Comparison of ENCODE assay signal across 16 cellular contexts in the genomic region with DNA sequence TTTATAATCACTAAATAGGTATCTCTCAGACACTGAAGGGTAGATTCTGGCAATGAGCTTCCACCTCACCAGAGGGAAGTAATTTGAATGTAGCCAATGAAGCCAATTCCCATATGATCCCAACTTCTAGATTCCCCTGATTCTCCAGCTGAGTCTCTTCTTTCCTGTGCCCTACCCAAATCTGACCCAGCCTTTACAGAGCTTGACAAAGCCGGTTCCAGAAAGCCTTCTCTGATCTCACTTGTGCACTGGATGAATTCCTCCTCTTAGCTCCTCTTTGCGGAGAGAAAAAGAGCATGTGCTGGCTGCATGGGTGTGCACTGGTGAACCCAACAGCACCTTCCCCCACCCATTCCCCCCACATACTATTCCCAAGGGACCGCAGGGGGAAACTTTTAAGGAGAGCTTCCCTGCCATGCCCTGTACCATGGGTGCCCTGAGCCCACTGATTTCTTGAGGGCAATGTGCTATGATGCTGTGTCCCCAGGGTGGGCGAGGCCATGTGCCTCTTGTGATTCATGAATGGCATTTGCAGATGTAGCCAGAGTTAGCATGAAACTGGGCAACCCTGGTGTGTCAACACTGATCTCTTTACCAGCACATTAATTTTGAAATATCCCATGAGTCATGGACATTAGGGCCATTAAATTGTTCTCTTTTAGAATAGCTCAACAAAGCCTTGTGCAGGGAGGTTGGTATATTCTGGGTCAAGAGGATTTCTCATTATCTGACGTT. TPM values are rescaled to one million over a fixed set of nuclear protein-coding genes. Genes with fewer than 3 reads are reported as not detected.
A peak's percentile ranks its signal among the peaks of the same experiment; 100 is the strongest.
DNase-seq lines count a peak whose midpoint lies in the region; ATAC-seq, FAIRE-seq and TF ChIP-seq lines count a peak whose summit lies in the region.
"Had no signal": no experiment of that assay in that cellular context is flagged by ENCODE, and none has a peak within 500 bp of the region (broad histone marks: within the 10 kb centered on the region; RNA-seq: fewer than 3 reads in every experiment).

No MANE protein-coding gene starts in this region.

- TF ChIP-seq POLR2A in HepG2 (IDR thresholded peaks at IDR 0.05; ENCODE audit: insufficient read depth in 1 of 2, low read depth in 2 of 2, low read length in 2 of 2): no peak

- no peaks in the 10 kb centered on the region for H3K9me3 Mint-ChIP-seq in activated T-cell treated with anti-CD3 and anti-CD28 coated beads, Interleukin-2, amount 50 U/mL, for 4 hours

- H2AFZ ChIP-seq in HepG2 (ENCODE audit: low read length): no peak overlapping the region

- H3K27ac ChIP-seq in esophagus (ENCODE audit: low read depth in 2 of 2, low read length in 1 of 2) (peak overlapping the region; percentile 86 to 90), HepG2 (ENCODE audit: extremely low read length, insufficient read depth, low read length) (no peak overlapping the region)
- H3K27ac ChIP-seq: BLaER1 treated with 17β-estradiol and CSF1 and Interleukin-3, amounts not matched to agents 10 nM and 100 nM; colonic mucosa; tibial nerve had no signal

- H3K4me1 Mint-ChIP-seq in activated T-cell treated with anti-CD3 and anti-CD28 coated beads, Interleukin-2, amount 50 U/mL, for 4 hours (ENCODE audit: low read depth): no peaks in the 10 kb centered on the region

- H3K27me3 Mint-ChIP-seq in activated T-cell treated with anti-CD3 and anti-CD28 coated beads, Interleukin-2, amount 50 U/mL, for 4 hours (ENCODE audit: low read depth): peaks cover 17% of the 10 kb centered on the region

- H3K27me3 ChIP-seq in esophagus (ENCODE audit: control insufficient read depth in 1 of 2, insufficient read depth in 2 of 2, low read length in 2 of 2) (no peaks in the 10 kb centered on the region), HepG2 (ENCODE audit: control insufficient read depth in 1 of 2, insufficient read depth in 2 of 2, low read length in 2 of 2) (no peaks in the 10 kb centered on the region)
- H3K27me3 ChIP-seq: BLaER1 treated with 17β-estradiol and CSF1 and Interleukin-3, amounts not matched to agents 10 nM and 100 nM; colonic mucosa; tibial nerve had no signal

- CTCF ChIA-PET in HepG2 (lab: Yijun Ruan, JAX; ENCODE audit: low intra/inter-chr PET ratio, low total read pairs): no interaction called here

- TF ChIP-seq RAD21 in HepG2 (CRISPR knock-in tag; IDR thresholded peaks at IDR 0.05): no peak

- H3K36me3 ChIP-seq in esophagus (ENCODE audit: control insufficient read depth in 2 of 2, insufficient read depth in 2 of 2, low read length in 1 of 2) (no peaks in the 10 kb centered on the region), HepG2 (replicated peaks in 1 of 2; ENCODE audit: control insufficient read depth in 1 of 2, insufficient read depth in 2 of 2, low read length in 2 of 2) (no peaks in the 10 kb centered on the region)
- H3K36me3 ChIP-seq: BLaER1 treated with 17β-estradiol and CSF1 and Interleukin-3, amounts not matched to agents 10 nM and 100 nM; colonic mucosa; tibial nerve had no signal

- peak; percentile 80 for ATAC-seq in omental fat pad (ENCODE audit: low FRiP score)
- ATAC-seq in HG02884 (IDR thresholded peaks at IDR 0.05; ENCODE audit: unreplicated experiment): no peak
- ATAC-seq in HepG2: no peak
- no peak for ATAC-seq in activated T-cell treated with anti-CD3 and anti-CD28 coated beads, Interleukin-2, amount 50 U/mL, for 4 hours
- no peak for ATAC-seq in HG03439 (IDR thresholded peaks at IDR 0.05; ENCODE audit: unreplicated experiment)
- ATAC-seq: GM12878, T-helper 17 cell had no signal

- H3K4me3 ChIP-seq in esophagus (ENCODE audit: low read depth in 1 of 2, low read length in 2 of 2) (no peak overlapping the region), HepG2 (replicated peaks in 1 of 3; ENCODE audit: insufficient read depth in 1 of 3, low read depth in 2 of 3, low read length in 3 of 3) (no peak overlapping the region)
- H3K4me3 ChIP-seq: BLaER1 treated with 17β-estradiol and CSF1 and Interleukin-3, amounts not matched to agents 10 nM and 100 nM; colonic mucosa; GM12878; tibial nerve had no signal

- no peaks in the 10 kb centered on the region for H4K20me1 ChIP-seq in HepG2 (ENCODE audit: insufficient read depth, low read length)
- H4K20me1 ChIP-seq: BLaER1 treated with 17β-estradiol and CSF1 and Interleukin-3, amounts not matched to agents 10 nM and 100 nM had no signal

- H3K36me3 Mint-ChIP-seq in activated T-cell treated with anti-CD3 and anti-CD28 coated beads, Interleukin-2, amount 50 U/mL, for 4 hours (ENCODE audit: insufficient read depth): no peaks in the 10 kb centered on the region

- BruUV-seq in HepG2 (replicated peaks; lab: Mats Ljungman, UMichigan): no TSS peak

- TF ChIP-seq CTCF in omental fat pad (IDR thresholded peaks at IDR 0.05): no peak
- TF ChIP-seq CTCF in HepG2 (CRISPR knock-in tag; IDR thresholded peaks at IDR 0.05): no peak

- DNase-seq in AG08396 (ENCODE audit: low spot score): peak; percentile 17
- DNase-seq in LHCN-M2 (ENCODE audit: low read depth): peak; percentile 89
- DNase-seq in omental fat pad (ENCODE audit: low spot score): no peak
- no peak for DNase-seq in HepG2 (ENCODE audit: low spot score)
- no peak for DNase-seq in activated T-cell treated with anti-CD3 and anti-CD28 coated beads, Interleukin-2, amount 50 U/mL, for 4 hours
- DNase-seq: activated CD4-positive, alpha-beta T cell treated with anti-CD3 and anti-CD28 coated beads for 1 hour; IMR-90; T-helper 17 cell had no signal

- in situ Hi-C loops in HepG2 (cut with HindIII; ENCODE audit: extremely low pct_ligation_motif_present, low pct_unique_long_range_greater_than_20kb): no loop called here

- no peak for FAIRE-seq in HepG2 (lab: Jason Lieb, UNC)
- FAIRE-seq: GM12878 had no signal

- POLR2A ChIA-PET in HepG2 (lab: Yijun Ruan, JAX): interaction anchor here (4.3 kb wide), 1 partner anchor 13 kb away, joined by 35 read pairs; no protein-coding TSS in a partner anchor

- H3K4me1 ChIP-seq in esophagus (ENCODE audit: control insufficient read depth in 2 of 2, insufficient read depth in 2 of 2, low read length in 1 of 2): no peaks in the 10 kb centered on the region
- peaks cover 22% of the 10 kb centered on the region for H3K4me1 ChIP-seq in HepG2 (ENCODE audit: insufficient read depth, low read length)
- H3K4me1 ChIP-seq: colonic mucosa had no signal

- H3K4me2 ChIP-seq in HepG2 (ENCODE audit: low read depth, low read length): no peak overlapping the region
- H3K4me2 ChIP-seq: BLaER1 treated with 17β-estradiol and CSF1 and Interleukin-3, amounts not matched to agents 10 nM and 100 nM had no signal

- WGBS in esophagus, 2 donors: 78 to 79% methylated on average over 5 of the region's 5 CpGs
- 92% methylated on average over 5 of the region's 5 CpGs for WGBS in HepG2 (ENCODE audit: low lambda C conversion rate)

- no peak overlapping the region for H3K9ac ChIP-seq in HepG2 (ENCODE audit: insufficient read depth, low read depth, low read length)
- H3K9ac ChIP-seq: BLaER1 treated with 17β-estradiol and CSF1 and Interleukin-3, amounts not matched to agents 10 nM and 100 nM had no signal

- TF ChIP-seq EP300 in HepG2 (IDR thresholded peaks at IDR 0.05; ENCODE audit: low read depth in 2 of 2, low read length in 2 of 2) (no peak), HepG2 (CRISPR knock-in tag; IDR thresholded peaks at IDR 0.05; ENCODE audit: borderline replicate concordance) (no peak)

- H3K9me3 ChIP-seq in esophagus (ENCODE audit: control insufficient read depth in 2 of 2, insufficient read depth in 1 of 2, low read depth in 1 of 2, low read length in 1 of 2): no peaks in the 10 kb centered on the region
- no peaks in the 10 kb centered on the region; the same call in 1 of the 2 replicates for H3K9me3 ChIP-seq in HepG2 (ENCODE audit: low read length)
- H3K9me3 ChIP-seq: colonic mucosa had no signal

- intact Hi-C loops in HepG2 (cut with micrococcal nuclease; ENCODE audit: unreplicated experiment): no loop called here

- H3K79me2 ChIP-seq in HepG2 (ENCODE audit: insufficient read depth, low read length): no peaks in the 10 kb centered on the region

- no peak overlapping the region for H3K4me3 Mint-ChIP-seq in activated T-cell treated with anti-CD3 and anti-CD28 coated beads, Interleukin-2, amount 50 U/mL, for 4 hours
- H3K4me3 Mint-ChIP-seq: T-helper 17 cell had no signal

RNA-seq across cellular contexts. Expression of a gene that starts 50.4 kb away (rescaled TPM):
- total RNA-seq in LHCN-M2 (2014; rRNA removed) (10.1 and 17.3 TPM in 2 replicates), omental fat pad (10 to 100 TPM; 22.9 to 30.8 (median 26.8) TPM), HepG2 (2016; rRNA removed; fragmentation: Illumina TruSeq; extraction: Trizol) (30.8 and 32.2 TPM in 2 replicates)
- polyA plus RNA-seq in LHCN-M2 (2012): 5.7 TPM
- polyA plus RNA-seq in esophagus (10 to 100 TPM; 14.8 to 19.8 TPM), HepG2 (2011; rRNA removed) (48.6 and 53.3 TPM in 2 replicates)
- total RNA-seq in HepG2 (2016; cell fraction: cytosol; rRNA removed; fragmentation: Illumina TruSeq; extraction: Trizol; ENCODE audit: low read depth): 30.5 and 35.2 TPM in 2 replicates
- total RNA-seq in HepG2 (2016; cell fraction: insoluble cytoplasmic fraction; rRNA removed; fragmentation: Illumina TruSeq; extraction: Trizol): 31.2 and 31.8 TPM in 2 replicates
- 30.6 and 31.8 TPM in 2 replicates for total RNA-seq in HepG2 (2016; cell fraction: membrane; rRNA removed; fragmentation: Illumina TruSeq; extraction: Trizol)
- total RNA-seq in HepG2 (2016; cell fraction: nucleus; rRNA removed; fragmentation: Illumina TruSeq; extraction: Trizol): 49.0 and 52.5 TPM in 2 replicates
- polyA plus RNA-seq in HepG2 (2011; cell fraction: cytosol; rRNA removed): 22.6 and 33.2 TPM in 2 replicates
- polyA plus RNA-seq in HepG2 (2011; cell fraction: nucleus; rRNA removed): 69.6 and 81.2 TPM in 2 replicates
- polyA plus RNA-seq in HepG2 (2012): 47.9 and 50.2 TPM in 2 replicates
- polyA plus RNA-seq in HepG2 (2016; cell fraction: cytosol; fragmentation: Illumina TruSeq; extraction: Trizol; ENCODE audit: low read depth): 2.8 and 3.5 TPM in 2 replicates
- polyA plus RNA-seq in HepG2 (2016; cell fraction: insoluble cytoplasmic fraction; fragmentation: Illumina TruSeq; extraction: Trizol; ENCODE audit: low read depth): 26.3 and 29.3 TPM in 2 replicates
- polyA plus RNA-seq in HepG2 (2016; cell fraction: membrane; fragmentation: Illumina TruSeq; extraction: Trizol; ENCODE audit: low read depth): 8.7 and 10.2 TPM in 2 replicates
- polyA plus RNA-seq in HepG2 (2016; cell fraction: nucleus; fragmentation: Illumina TruSeq; extraction: Trizol; ENCODE audit: insufficient read depth, low read depth): 65.7 and 69.7 TPM in 2 replicates
- 15.3 and 18.9 TPM in 2 replicates for polyA minus RNA-seq in HepG2 (2011; rRNA and poly(A)+ RNA removed; ENCODE audit: low replicate concordance)
- polyA minus RNA-seq in HepG2 (2011; cell fraction: cytosol; rRNA and poly(A)+ RNA removed): 28.0 and 35.3 TPM in 2 replicates
- polyA minus RNA-seq in HepG2 (2011; cell fraction: nucleus; rRNA and poly(A)+ RNA removed): 157 and 207 TPM in 2 replicates
- 10 to 100 TPM; 11.0 to 14.0 (median 12.5) TPM for total RNA-seq in activated T-cell treated with anti-CD3 and anti-CD28 coated beads, Interleukin-2, amount 50 U/mL, for 4 hours

RNA-seq across cellular contexts. Expression of a gene that starts 53.0 kb away (rescaled TPM):
- total RNA-seq in LHCN-M2 (2014; rRNA removed) (not detected in 2 replicates), omental fat pad (under 1 TPM in 1 of 4 donors, not detected in 3; 0.37 TPM), HepG2 (2016; rRNA removed; fragmentation: Illumina TruSeq; extraction: Trizol) (3.6 and 5.0 TPM in 2 replicates)
- polyA plus RNA-seq in LHCN-M2 (2012): not detected
- polyA plus RNA-seq in esophagus (under 1 TPM; 0.04 to 0.20 TPM), HepG2 (2011; rRNA removed) (8.0 and 11.9 TPM in 2 replicates)
- 7.2 and 7.4 TPM in 2 replicates for total RNA-seq in HepG2 (2016; cell fraction: cytosol; rRNA removed; fragmentation: Illumina TruSeq; extraction: Trizol; ENCODE audit: low read depth)
- total RNA-seq in HepG2 (2016; cell fraction: insoluble cytoplasmic fraction; rRNA removed; fragmentation: Illumina TruSeq; extraction: Trizol): 4.0 and 4.7 TPM in 2 replicates
- total RNA-seq in HepG2 (2016; cell fraction: membrane; rRNA removed; fragmentation: Illumina TruSeq; extraction: Trizol): 7.3 and 8.5 TPM in 2 replicates
- total RNA-seq in HepG2 (2016; cell fraction: nucleus; rRNA removed; fragmentation: Illumina TruSeq; extraction: Trizol): 3.1 and 3.4 TPM in 2 replicates
- 8.3 and 9.7 TPM in 2 replicates for polyA plus RNA-seq in HepG2 (2011; cell fraction: cytosol; rRNA removed)
- 5.4 and 5.5 TPM in 2 replicates for polyA plus RNA-seq in HepG2 (2011; cell fraction: nucleus; rRNA removed)
- 7.8 and 9.0 TPM in 2 replicates for polyA plus RNA-seq in HepG2 (2012)
- polyA plus RNA-seq in HepG2 (2016; cell fraction: cytosol; fragmentation: Illumina TruSeq; extraction: Trizol; ENCODE audit: low read depth): 13.5 and 16.1 TPM in 2 replicates
- polyA plus RNA-seq in HepG2 (2016; cell fraction: insoluble cytoplasmic fraction; fragmentation: Illumina TruSeq; extraction: Trizol; ENCODE audit: low read depth): 10.5 and 11.7 TPM in 2 replicates
- 14.2 and 14.7 TPM in 2 replicates for polyA plus RNA-seq in HepG2 (2016; cell fraction: membrane; fragmentation: Illumina TruSeq; extraction: Trizol; ENCODE audit: low read depth)
- polyA plus RNA-seq in HepG2 (2016; cell fraction: nucleus; fragmentation: Illumina TruSeq; extraction: Trizol; ENCODE audit: insufficient read depth, low read depth): 6.5 and 6.6 TPM in 2 replicates
- 0.44 and 32.3 TPM in 2 replicates for polyA minus RNA-seq in HepG2 (2011; rRNA and poly(A)+ RNA removed; ENCODE audit: low replicate concordance)
- 2.9 and 6.7 TPM in 2 replicates for polyA minus RNA-seq in HepG2 (2011; cell fraction: cytosol; rRNA and poly(A)+ RNA removed)
- polyA minus RNA-seq in HepG2 (2011; cell fraction: nucleus; rRNA and poly(A)+ RNA removed): 8.0 and 8.9 TPM in 2 replicates
- not detected for total RNA-seq in activated T-cell treated with anti-CD3 and anti-CD28 coated beads, Interleukin-2, amount 50 U/mL, for 4 hours
- total RNA-seq: fibroblast of lung, GM12878, IMR-90, T-helper 17 cell had no signal
- polyA plus RNA-seq: fibroblast of lung, IMR-90 had no signal

Comparison
In these comparisons a context has a peak if more than half of its experiments do, and no peak if none do; other contexts are left out.
1. DNase-seq: peak in AG08396 (single experiment) and LHCN-M2 (single experiment); none in omental fat pad (single experiment), HepG2 (single experiment) and activated T-cell treated with anti-CD3 and anti-CD28 coated beads, Interleukin-2, amount 50 U/mL, for 4 hours (single experiment).